In the genomic region with DNA sequence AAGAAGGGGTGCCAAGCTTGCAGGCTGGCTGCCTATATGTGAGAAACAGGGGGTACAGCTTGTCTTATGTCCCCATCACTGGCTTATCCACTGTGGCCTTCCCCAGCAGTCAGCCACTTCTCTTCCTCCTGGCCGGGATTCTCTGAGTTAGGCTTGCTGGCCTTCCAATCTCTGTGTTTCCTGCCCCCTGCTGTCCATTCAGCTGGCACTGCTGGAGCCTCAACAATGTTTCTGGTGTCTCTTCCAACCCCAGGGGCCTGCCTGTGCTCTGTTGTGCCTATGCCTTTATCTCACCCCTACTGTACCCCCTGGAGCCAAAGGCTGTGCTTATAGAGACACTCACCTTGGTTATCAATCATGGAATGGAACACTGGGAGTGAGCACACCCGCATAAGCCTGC, we compare ENCODE assay signal across 8 cellular contexts. TPM values are rescaled to one million over a fixed set of nuclear protein-coding genes. Genes with fewer than 3 reads are reported as not detected.
A peak's percentile ranks its signal among the peaks of the same experiment; 100 is the strongest.
DNase-seq lines count a peak whose midpoint lies in the region; ATAC-seq and TF ChIP-seq lines count a peak whose summit lies in the region.

No MANE protein-coding gene starts in this region.

- no peak overlapping the region for H3K27ac Mint-ChIP-seq in activated CD4-positive, alpha-beta T cell treated with anti-CD3 and anti-CD28 coated beads for 36 hours

- no peak for ATAC-seq in activated CD4-positive, alpha-beta T cell treated with anti-CD3 and anti-CD28 coated beads for 36 hours
- ATAC-seq in HG02938 (IDR thresholded peaks at IDR 0.05; ENCODE audit: unreplicated experiment): no peak
- no peak for ATAC-seq in GM18909 (IDR thresholded peaks at IDR 0.05; ENCODE audit: poor library complexity, unreplicated experiment)

- CTCF ChIA-PET in activated CD4-positive, alpha-beta T cell treated with anti-CD3 and anti-CD28 coated beads for 36 hours (lab: Charles Lee): interaction anchor here (1.1 kb wide), 1 partner anchor 142 kb away, joined by 4 read pairs; no protein-coding TSS in a partner anchor

- H3K36me3 ChIP-seq in parathyroid adenoma (ENCODE audit: control insufficient read depth, insufficient read depth, low read length): no peaks in the 10 kb centered on the region

- no peak overlapping the region for H2AFZ ChIP-seq in parathyroid adenoma

- POLR2A ChIA-PET in activated CD4-positive, alpha-beta T cell treated with anti-CD3 and anti-CD28 coated beads for 36 hours (lab: Charles Lee): no interaction called here

- peaks cover 18% of the 10 kb centered on the region for H3K27me3 Mint-ChIP-seq in activated CD4-positive, alpha-beta T cell treated with anti-CD3 and anti-CD28 coated beads for 36 hours

- H3K4me1 Mint-ChIP-seq in activated CD4-positive, alpha-beta T cell treated with anti-CD3 and anti-CD28 coated beads for 36 hours: no peaks in the 10 kb centered on the region

- peak; percentile 62 for TF ChIP-seq CTCF in parathyroid adenoma (IDR thresholded peaks at IDR 0.05)

- no peak overlapping the region for H3K4me2 ChIP-seq in parathyroid adenoma (ENCODE audit: low read length)

- no peaks in the 10 kb centered on the region for H3K9me3 ChIP-seq in parathyroid adenoma (ENCODE audit: control insufficient read depth, low read length)

- H3K27ac ChIP-seq in parathyroid adenoma: no peak overlapping the region

- H3K4me3 Mint-ChIP-seq in activated CD4-positive, alpha-beta T cell treated with anti-CD3 and anti-CD28 coated beads for 36 hours: no peak overlapping the region

- DNase-seq in activated CD4-positive, alpha-beta T cell treated with anti-CD3 and anti-CD28 coated beads for 36 hours: peak; percentile 27
- no peak for DNase-seq in activated CD4-positive, alpha-beta T cell treated with anti-CD3 and anti-CD28 coated beads for 1 hour
- DNase-seq in OCI-M1 (lab: John Stamatoyannopoulos, UW) (peak; percentile 13), fibroblast of gingiva (ENCODE audit: low read depth) (peak; percentile 54), LoVo (ENCODE audit: low spot score) (no peak)

- H3K4me3 ChIP-seq in parathyroid adenoma (ENCODE audit: low read depth, low read length): no peak overlapping the region

- peaks cover 5% of the 10 kb centered on the region for H3K4me1 ChIP-seq in parathyroid adenoma

- no peaks in the 10 kb centered on the region for H3K79me2 ChIP-seq in parathyroid adenoma

- intact Hi-C loops in activated CD4-positive, alpha-beta T cell treated with anti-CD3 and anti-CD28 coated beads for 36 hours (cut with DNase I, micrococcal nuclease): loop anchor here in 1 of 2 experiments (1.0 kb wide), 1 partner anchor 141 kb away; no protein-coding TSS in a partner anchor

- H3K36me3 Mint-ChIP-seq in activated CD4-positive, alpha-beta T cell treated with anti-CD3 and anti-CD28 coated beads for 36 hours (ENCODE audit: low read depth): peaks cover 2% of the 10 kb centered on the region

- no peak overlapping the region for H3K9ac ChIP-seq in parathyroid adenoma

- peaks cover 10% of the 10 kb centered on the region for H3K9me3 Mint-ChIP-seq in activated CD4-positive, alpha-beta T cell treated with anti-CD3 and anti-CD28 coated beads for 36 hours (ENCODE audit: low read depth)

- H3K27me3 ChIP-seq in parathyroid adenoma (ENCODE audit: control insufficient read depth, insufficient read depth, low read length): no peaks in the 10 kb centered on the region

RNA-seq across cellular contexts. Expression of a gene that starts 36.5 kb away (rescaled TPM):
- total RNA-seq in activated CD4-positive, alpha-beta T cell treated with anti-CD3 and anti-CD28 coated beads for 36 hours: 10 to 100 TPM; 35.9 to 39.7 TPM

RNA-seq across cellular contexts. Expression of a gene that starts 36.6 kb away (rescaled TPM):
- total RNA-seq in activated CD4-positive, alpha-beta T cell treated with anti-CD3 and anti-CD28 coated beads for 36 hours: 10 to 100 TPM; 21.3 to 25.9 TPM

Comparison
In these comparisons a context has a peak if more than half of its experiments do, and no peak if none do; other contexts are left out.
1. DNase-seq: peak in activated CD4-positive, alpha-beta T cell treated with anti-CD3 and anti-CD28 coated beads for 36 hours (single experiment), OCI-M1 (single experiment) and fibroblast of gingiva (single experiment); none in activated CD4-positive, alpha-beta T cell treated with anti-CD3 and anti-CD28 coated beads for 1 hour (single experiment) and LoVo (single experiment).